In genomic region chr10:97499561-97500296, GRCh38 we compare ENCODE assay signal across 1 cellular context.
TF ChIP-seq lines count a peak whose summit lies in the region.

No MANE protein-coding gene starts in this region.

TF ChIP-seq in K562, 482 proteins besides CTCF, POLR2A, EP300 and RAD21:
- TF ChIP-seq GTF2E2 (tag; IDR thresholded peaks at IDR 0.05), result no peak
- TF ChIP-seq ZFP36 (IDR thresholded peaks at IDR 0.05; ENCODE audit: low read depth, low read length, partially characterized antibody), result no peak
- TF ChIP-seq, protein P1, sequence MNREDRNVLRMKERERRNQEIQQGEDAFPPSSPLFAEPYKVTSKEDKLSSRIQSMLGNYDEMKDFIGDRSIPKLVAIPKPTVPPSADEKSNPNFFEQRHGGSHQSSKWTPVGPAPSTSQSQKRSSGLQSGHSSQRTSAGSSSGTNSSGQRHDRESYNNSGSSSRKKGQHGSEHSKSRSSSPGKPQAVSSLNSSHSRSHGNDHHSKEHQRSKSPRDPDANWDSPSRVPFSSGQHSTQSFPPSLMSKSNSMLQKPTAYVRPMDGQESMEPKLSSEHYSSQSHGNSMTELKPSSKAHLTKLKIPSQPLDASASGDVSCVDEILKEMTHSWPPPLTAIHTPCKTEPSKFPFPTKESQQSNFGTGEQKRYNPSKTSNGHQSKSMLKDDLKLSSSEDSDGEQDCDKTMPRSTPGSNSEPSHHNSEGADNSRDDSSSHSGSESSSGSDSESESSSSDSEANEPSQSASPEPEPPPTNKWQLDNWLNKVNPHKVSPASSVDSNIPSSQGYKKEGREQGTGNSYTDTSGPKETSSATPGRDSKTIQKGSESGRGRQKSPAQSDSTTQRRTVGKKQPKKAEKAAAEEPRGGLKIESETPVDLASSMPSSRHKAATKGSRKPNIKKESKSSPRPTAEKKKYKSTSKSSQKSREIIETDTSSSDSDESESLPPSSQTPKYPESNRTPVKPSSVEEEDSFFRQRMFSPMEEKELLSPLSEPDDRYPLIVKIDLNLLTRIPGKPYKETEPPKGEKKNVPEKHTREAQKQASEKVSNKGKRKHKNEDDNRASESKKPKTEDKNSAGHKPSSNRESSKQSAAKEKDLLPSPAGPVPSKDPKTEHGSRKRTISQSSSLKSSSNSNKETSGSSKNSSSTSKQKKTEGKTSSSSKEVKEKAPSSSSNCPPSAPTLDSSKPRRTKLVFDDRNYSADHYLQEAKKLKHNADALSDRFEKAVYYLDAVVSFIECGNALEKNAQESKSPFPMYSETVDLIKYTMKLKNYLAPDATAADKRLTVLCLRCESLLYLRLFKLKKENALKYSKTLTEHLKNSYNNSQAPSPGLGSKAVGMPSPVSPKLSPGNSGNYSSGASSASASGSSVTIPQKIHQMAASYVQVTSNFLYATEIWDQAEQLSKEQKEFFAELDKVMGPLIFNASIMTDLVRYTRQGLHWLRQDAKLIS (CRISPR knock-in tag; IDR thresholded peaks at IDR 0.05), result no peak
- TF ChIP-seq ZNF140 (CRISPR knock-in tag; IDR thresholded peaks at IDR 0.05), result no peak
- no peak for TF ChIP-seq PATZ1 (CRISPR knock-in tag; IDR thresholded peaks at IDR 0.05; ENCODE audit: borderline replicate concordance)
- TF ChIP-seq ADNP (tag; IDR thresholded peaks at IDR 0.05), result no peak
- no peak for TF ChIP-seq ZNF239 (CRISPR knock-in tag; IDR thresholded peaks at IDR 0.05)
- TF ChIP-seq THRA (IDR thresholded peaks at IDR 0.05), result no peak
- TF ChIP-seq FOXP4 (CRISPR knock-in tag; IDR thresholded peaks at IDR 0.05; ENCODE audit: borderline replicate concordance), result no peak
- no peak for TF ChIP-seq ETS2 (tag; IDR thresholded peaks at IDR 0.05; ENCODE audit: borderline replicate concordance, poor library complexity, severe bottlenecking)
- TF ChIP-seq RB1 (IDR thresholded peaks at IDR 0.05; ENCODE audit: low read depth), result no peak
- no peak for TF ChIP-seq FOS (IDR thresholded peaks at IDR 0.05; ENCODE audit: extremely low read depth, insufficient read length)
- TF ChIP-seq, protein P2, sequence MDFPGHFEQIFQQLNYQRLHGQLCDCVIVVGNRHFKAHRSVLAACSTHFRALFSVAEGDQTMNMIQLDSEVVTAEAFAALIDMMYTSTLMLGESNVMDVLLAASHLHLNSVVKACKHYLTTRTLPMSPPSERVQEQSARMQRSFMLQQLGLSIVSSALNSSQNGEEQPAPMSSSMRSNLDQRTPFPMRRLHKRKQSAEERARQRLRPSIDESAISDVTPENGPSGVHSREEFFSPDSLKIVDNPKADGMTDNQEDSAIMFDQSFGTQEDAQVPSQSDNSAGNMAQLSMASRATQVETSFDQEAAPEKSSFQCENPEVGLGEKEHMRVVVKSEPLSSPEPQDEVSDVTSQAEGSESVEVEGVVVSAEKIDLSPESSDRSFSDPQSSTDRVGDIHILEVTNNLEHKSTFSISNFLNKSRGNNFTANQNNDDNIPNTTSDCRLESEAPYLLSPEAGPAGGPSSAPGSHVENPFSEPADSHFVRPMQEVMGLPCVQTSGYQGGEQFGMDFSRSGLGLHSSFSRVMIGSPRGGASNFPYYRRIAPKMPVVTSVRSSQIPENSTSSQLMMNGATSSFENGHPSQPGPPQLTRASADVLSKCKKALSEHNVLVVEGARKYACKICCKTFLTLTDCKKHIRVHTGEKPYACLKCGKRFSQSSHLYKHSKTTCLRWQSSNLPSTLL (IDR thresholded peaks at IDR 0.05), result no peak
- TF ChIP-seq, protein P3, sequence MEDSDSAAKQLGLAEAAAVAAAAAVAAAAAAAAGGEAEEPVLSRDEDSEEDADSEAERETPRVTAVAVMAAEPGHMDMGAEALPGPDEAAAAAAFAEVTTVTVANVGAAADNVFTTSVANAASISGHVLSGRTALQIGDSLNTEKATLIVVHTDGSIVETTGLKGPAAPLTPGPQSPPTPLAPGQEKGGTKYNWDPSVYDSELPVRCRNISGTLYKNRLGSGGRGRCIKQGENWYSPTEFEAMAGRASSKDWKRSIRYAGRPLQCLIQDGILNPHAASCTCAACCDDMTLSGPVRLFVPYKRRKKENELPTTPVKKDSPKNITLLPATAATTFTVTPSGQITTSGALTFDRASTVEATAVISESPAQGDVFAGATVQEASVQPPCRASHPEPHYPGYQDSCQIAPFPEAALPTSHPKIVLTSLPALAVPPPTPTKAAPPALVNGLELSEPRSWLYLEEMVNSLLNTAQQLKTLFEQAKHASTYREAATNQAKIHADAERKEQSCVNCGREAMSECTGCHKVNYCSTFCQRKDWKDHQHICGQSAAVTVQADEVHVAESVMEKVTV (CRISPR knock-in tag; IDR thresholded peaks at IDR 0.05), result no peak
- TF ChIP-seq ZNF551 (CRISPR knock-in tag; IDR thresholded peaks at IDR 0.05), result no peak
